8 cellular contexts compared by ENCODE assay signal in genomic region chr9:134215709-134216448, GRCh38. TPM values are rescaled to one million over a fixed set of nuclear protein-coding genes. Genes with fewer than 3 reads are reported as not detected.
DNase-seq lines count a peak whose midpoint lies in the region; ATAC-seq and TF ChIP-seq lines count a peak whose summit lies in the region.

No MANE protein-coding gene starts in this region.

- 86% methylated on average over 24 of the region's 30 CpGs for WGBS in mammary epithelial cell (ENCODE audit: low coverage, missing lambda C conversion rate)
- WGBS in aorta, 2 donors: 89 to 92% methylated on average over 30 of the region's 30 CpGs

- H3K9me3 ChIP-seq in breast epithelium (peaks cover 0 to 6% of the 10 kb centered on the region in 2 donors), mammary epithelial cell (replicated peaks; ENCODE audit: insufficient read depth, low read length) (peaks cover 7% of the 10 kb centered on the region), aorta (ENCODE audit: control insufficient read depth, low read length) (no peaks in the 10 kb centered on the region)

- no peak overlapping the region for H2AFZ ChIP-seq in mammary epithelial cell (ENCODE audit: low read depth, low read length)

- CTCF ChIA-PET in mammary epithelial cell (lab: Charles Lee; ENCODE audit: low non-redundant PET): no interaction called here

- no peak overlapping the region for H3K4me2 ChIP-seq in mammary epithelial cell (ENCODE audit: insufficient read depth, low read depth, low read length)

- peaks cover 7 to 12% of the 10 kb centered on the region in 2 donors for H3K4me1 ChIP-seq in breast epithelium
- no peaks in the 10 kb centered on the region for H3K4me1 ChIP-seq in mammary epithelial cell (ENCODE audit: insufficient read depth, low read length)
- no peaks in the 10 kb centered on the region for H3K4me1 ChIP-seq in aorta (ENCODE audit: control insufficient read depth in 1 of 2, insufficient read depth in 2 of 2, low read length in 2 of 2)

- H3K27ac ChIP-seq in breast epithelium: peak overlapping the region; percentile 61 to 80
- H3K27ac ChIP-seq in mammary epithelial cell (ENCODE audit: insufficient read depth, low read depth, low read length): no peak overlapping the region
- H3K27ac ChIP-seq in aorta (ENCODE audit: low read depth in 1 of 2, low read length in 2 of 2): no peak overlapping the region

- dilution Hi-C loops in mammary epithelial cell (cut with HindIII; ENCODE audit: low sequenced_read_pairs): loop anchor here (10.0 kb wide), 1 partner anchor 309 kb away; no protein-coding TSS in a partner anchor

- DNase-seq in breast epithelium (ENCODE audit: low spot score in 2 of 2): no peak
- DNase-seq in mammary epithelial cell: no peak
- DNase-seq in dermis microvascular lymphatic vessel endothelial cell (ENCODE audit: low read depth in 2 of 2): peak; percentile 57 to 70
- DNase-seq in mucosa of gallbladder (ENCODE audit: low spot score): peak; percentile 32
- peak; percentile 44 to 71 for DNase-seq in aorta
- DNase-seq in mesenteric fat pad (ENCODE audit: low spot score): no peak
- DNase-seq in iPS-NIHi7 (ENCODE audit: extremely low spot score): no peak

- in situ Hi-C loops in mammary epithelial cell (cut with MboI; ENCODE audit: low sequenced_read_pairs in 2 of 2): no loop called here

- TF ChIP-seq CTCF in breast epithelium (IDR thresholded peaks at IDR 0.05) (no peak), mammary epithelial cell (conservative IDR thresholded peaks at IDR 0.05 in 1 of 2, IDR thresholded peaks at IDR 0.05 in 1 of 2; ENCODE audit: extremely low read depth in 1 of 2, insufficient read depth in 1 of 2, low read depth in 1 of 2, low read length in 2 of 2) (no peak)

- no peak overlapping the region for H3K9ac ChIP-seq in mammary epithelial cell (ENCODE audit: insufficient read depth, low read length)

- no peaks in the 10 kb centered on the region for H3K79me2 ChIP-seq in mammary epithelial cell (ENCODE audit: insufficient read depth, low read length)

- H3K27me3 ChIP-seq in breast epithelium (no peaks in the 10 kb centered on the region), mammary epithelial cell (ENCODE audit: insufficient read depth, low read length) (no peaks in the 10 kb centered on the region), aorta (ENCODE audit: control insufficient read depth in 1 of 2, insufficient read depth in 2 of 2, low read length in 1 of 2) (no peaks in the 10 kb centered on the region)

- BruUV-seq in mammary epithelial cell (replicated peaks; lab: Mats Ljungman, UMichigan): no TSS peak

- H3K4me3 ChIP-seq in breast epithelium: no peak overlapping the region
- no peak overlapping the region for H3K4me3 ChIP-seq in mammary epithelial cell (replicated peaks in 1 of 3; ENCODE audit: insufficient read depth in 1 of 3, low read depth in 2 of 3, low read length in 3 of 3)
- H3K4me3 ChIP-seq in aorta (ENCODE audit: low read length in 2 of 2): no peak overlapping the region

- H3K36me3 ChIP-seq in breast epithelium (no peaks in the 10 kb centered on the region), mammary epithelial cell (ENCODE audit: insufficient read depth, low read length) (no peaks in the 10 kb centered on the region), aorta (ENCODE audit: control insufficient read depth in 1 of 2, insufficient read depth in 2 of 2, low read length in 1 of 2) (no peaks in the 10 kb centered on the region)

- intact Hi-C loops in breast epithelium (cut with DNase I; ENCODE audit: low total_unique reads) (loop anchor here (5.0 kb wide), 1 partner anchor 111 kb away; the partner anchor contains the start of gene RXRA), mammary epithelial cell (cut with micrococcal nuclease) (no loop called here), aorta (cut with DNase I) (no loop called here)

- H4K20me1 ChIP-seq in mammary epithelial cell (ENCODE audit: insufficient read depth, low read length): no peaks in the 10 kb centered on the region

- ATAC-seq in aorta (ENCODE audit: low FRiP score): no peak
- ATAC-seq in GM21447 (IDR thresholded peaks at IDR 0.05; ENCODE audit: unreplicated experiment): no peak

- TF ChIP-seq POLR2A in breast epithelium (IDR thresholded peaks at IDR 0.05): no peak

RNA-seq across cellular contexts. Expression of gene RNU6ATAC, which starts 51.5 kb away (rescaled TPM):
- total RNA-seq in breast epithelium (not detected), mammary epithelial cell (10 to 100 TPM in 1 of 2 donors, not detected in 1; 58.5 TPM), dermis microvascular lymphatic vessel endothelial cell (not detected in 2 replicates), mucosa of gallbladder (37.1 TPM), aorta (100 to 1,000 TPM; 119 to 181 TPM), mesenteric fat pad (255 TPM)
- polyA plus RNA-seq in mammary epithelial cell (not detected), aorta (not detected)
- polyA minus RNA-seq in mammary epithelial cell: not detected

Comparison
In these comparisons a context has a peak if more than half of its experiments do, and no peak if none do; other contexts are left out.
1. H3K27ac ChIP-seq: peak in breast epithelium (2 of 2); none in mammary epithelial cell (single experiment) and aorta (0 of 2).
2. DNase-seq: peak in dermis microvascular lymphatic vessel endothelial cell (2 of 2), mucosa of gallbladder (single experiment) and aorta (2 of 2); none in breast epithelium (0 of 2), mammary epithelial cell (single experiment), mesenteric fat pad (single experiment) and iPS-NIHi7 (single experiment).